6 cellular contexts compared by ENCODE assay signal in the genomic region with DNA sequence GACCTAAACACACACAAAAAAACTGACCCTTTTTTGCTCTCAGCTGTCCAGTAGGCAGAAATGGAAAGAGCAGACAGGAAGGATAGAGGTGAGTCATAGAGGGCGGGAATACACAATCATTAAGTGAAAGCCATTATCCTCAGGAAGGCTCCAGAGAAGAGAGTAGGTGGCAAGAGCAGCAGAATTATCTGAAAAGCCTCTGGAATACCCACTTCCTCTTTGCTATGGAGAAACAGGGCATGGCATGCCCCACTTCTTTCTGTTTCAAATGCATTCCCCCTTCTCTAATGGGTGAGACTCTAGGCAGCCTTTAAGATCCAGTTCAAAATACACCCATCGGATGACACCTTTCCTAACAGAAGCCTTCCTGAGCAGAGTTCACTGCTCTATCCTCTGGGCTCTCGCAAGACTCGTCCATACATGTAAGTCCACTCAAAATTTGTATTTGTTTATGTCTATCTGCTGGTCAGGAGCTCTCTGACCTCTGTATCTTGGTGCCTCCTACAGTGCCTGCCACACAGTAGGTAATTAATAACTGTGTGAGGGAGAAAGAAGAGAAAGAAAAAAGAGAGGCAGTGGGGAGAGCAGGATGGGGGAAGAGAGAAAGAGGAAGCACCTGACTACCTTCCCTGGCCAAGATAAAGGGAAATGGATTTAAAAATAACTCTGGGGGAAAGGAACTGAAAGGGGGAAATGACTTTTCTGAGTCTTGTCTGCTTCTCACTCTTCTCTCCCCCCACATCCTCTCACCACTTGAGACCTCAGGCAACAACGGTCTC. TPM values are rescaled to one million over a fixed set of nuclear protein-coding genes. Genes with fewer than 3 reads are reported as not detected.
DNase-seq lines count a peak whose midpoint lies in the region; ATAC-seq lines count a peak whose summit lies in the region.

No MANE protein-coding gene starts in this region.

- WGBS in adipose tissue, 3 donors, result 35 to 73% (median 56%) methylated on average over 5 of the region's 5 CpGs

- peak overlapping the region; percentile 55 to 59 for H3K4me3 Mint-ChIP-seq in activated T-cell treated with anti-CD3 and anti-CD28 coated beads, Interleukin-2, amount 50 U/mL, for 72 hours

- peak overlapping the region; percentile 49 for H3K27ac ChIP-seq in adipose tissue (ENCODE audit: low read depth, low read length)

- no peak for DNase-seq in activated T-cell treated with anti-CD3 and anti-CD28 coated beads, Interleukin-2, amount 50 U/mL, for 72 hours
- DNase-seq in activated T-cell treated with anti-CD3 and anti-CD28 coated beads for 4 hours (no peak), non-pigmented ciliary epithelial cell (ENCODE audit: low read depth) (peak; percentile 36), COR-L47 (lab: John Stamatoyannopoulos, UW) (no peak)

- no peaks in the 10 kb centered on the region for H3K36me3 Mint-ChIP-seq in activated T-cell treated with anti-CD3 and anti-CD28 coated beads, Interleukin-2, amount 50 U/mL, for 72 hours (ENCODE audit: insufficient read depth in 2 of 2)

- H3K4me1 Mint-ChIP-seq in activated T-cell treated with anti-CD3 and anti-CD28 coated beads, Interleukin-2, amount 50 U/mL, for 72 hours (ENCODE audit: low read depth), result peaks cover 28% of the 10 kb centered on the region

- H3K27me3 Mint-ChIP-seq in activated T-cell treated with anti-CD3 and anti-CD28 coated beads, Interleukin-2, amount 50 U/mL, for 72 hours (ENCODE audit: low read depth), result no peaks in the 10 kb centered on the region

- peak; percentile 58 to 70 for ATAC-seq in activated T-cell treated with anti-CD3 and anti-CD28 coated beads, Interleukin-2, amount 50 U/mL, for 72 hours (replicated peaks in 1 of 2)
- peak; percentile 68 for ATAC-seq in HG03571 (IDR thresholded peaks at IDR 0.05; ENCODE audit: unreplicated experiment)

- H3K27ac Mint-ChIP-seq in activated T-cell treated with anti-CD3 and anti-CD28 coated beads, Interleukin-2, amount 50 U/mL, for 72 hours, result peak overlapping the region; percentile 80

- no peaks in the 10 kb centered on the region for H3K9me3 Mint-ChIP-seq in activated T-cell treated with anti-CD3 and anti-CD28 coated beads, Interleukin-2, amount 50 U/mL, for 72 hours

RNA-seq across cellular contexts. Expression of gene KLHL33, which starts 8.5 kb away (rescaled TPM):
- under 1 TPM; 0.28 to 0.29 TPM for total RNA-seq in activated T-cell treated with anti-CD3 and anti-CD28 coated beads, Interleukin-2, amount 50 U/mL, for 72 hours
- 1 to 10 TPM in 1 of 3 donors, under 1 TPM in 2; 0.09 to 1.6 (median 0.27) TPM for polyA plus RNA-seq in adipose tissue

RNA-seq across cellular contexts. Expression of gene TEP1, which starts 14.1 kb away (rescaled TPM):
- 10 to 100 TPM; 40.2 to 41.4 TPM for total RNA-seq in activated T-cell treated with anti-CD3 and anti-CD28 coated beads, Interleukin-2, amount 50 U/mL, for 72 hours
- polyA plus RNA-seq in adipose tissue, result 10 to 100 TPM in 2 of 3 donors, 1 to 10 TPM in 1; 5.4 to 16.2 (median 14.6) TPM

RNA-seq across cellular contexts. Expression of gene OSGEP, which starts 27.2 kb away (rescaled TPM):
- 10 to 100 TPM; 50.7 to 68.1 TPM for total RNA-seq in activated T-cell treated with anti-CD3 and anti-CD28 coated beads, Interleukin-2, amount 50 U/mL, for 72 hours
- 10 to 100 TPM; 19.5 to 26.7 (median 22.4) TPM for polyA plus RNA-seq in adipose tissue

RNA-seq across cellular contexts. Expression of gene APEX1, which starts 27.6 kb away (rescaled TPM):
- total RNA-seq in activated T-cell treated with anti-CD3 and anti-CD28 coated beads, Interleukin-2, amount 50 U/mL, for 72 hours, result 100 to 1,000 TPM; 198 to 209 TPM
- 100 to 1,000 TPM in 2 of 3 donors, 10 to 100 TPM in 1; 94.2 to 151 (median 116) TPM for polyA plus RNA-seq in adipose tissue

RNA-seq across cellular contexts. Expression of gene PIP4P1, which starts 33.8 kb away (rescaled TPM):
- 10 to 100 TPM; 38.2 to 45.8 TPM for total RNA-seq in activated T-cell treated with anti-CD3 and anti-CD28 coated beads, Interleukin-2, amount 50 U/mL, for 72 hours
- 10 to 100 TPM; 19.0 to 36.6 (median 24.6) TPM for polyA plus RNA-seq in adipose tissue
